1 cellular context compared by ENCODE assay signal in genomic region chr4:63459329-63459728, GRCh38.
A peak's percentile ranks its signal among the peaks of the same experiment; 100 is the strongest.
TF ChIP-seq lines count a peak whose summit lies in the region.

No MANE protein-coding gene starts in this region.

TF ChIP-seq in GM12878, 131 proteins besides CTCF, POLR2A, EP300 and RAD21 (continued from another document):
- no peak for TF ChIP-seq REST (IDR thresholded peaks at IDR 0.05; ENCODE audit: low read depth, low read length)
- TF ChIP-seq E4F1 (IDR thresholded peaks at IDR 0.05; ENCODE audit: borderline replicate concordance, partially characterized antibody): no peak
- TF ChIP-seq ETV6 (conservative IDR thresholded peaks at IDR 0.05 in 1 of 2, IDR thresholded peaks at IDR 0.05 in 1 of 2; ENCODE audit: borderline replicate concordance in 1 of 2, low read depth in 1 of 2): peak in 1 of 2 experiments; percentile 59; a peak in 1 of 4 replicates
- no peak for TF ChIP-seq JUND (IDR thresholded peaks at IDR 0.05; ENCODE audit: low read depth, low read length)
- no peak for TF ChIP-seq POLR2AphosphoS2 (IDR thresholded peaks at IDR 0.05; ENCODE audit: low read depth, low read length)
- 0 out of 2 replicates have a peak, but pooled peaks have one; percentile 45 for TF ChIP-seq DPF2 (IDR thresholded peaks at IDR 0.05)
- TF ChIP-seq IKZF1 (conservative IDR thresholded peaks at IDR 0.05): peak; percentile 71
- TF ChIP-seq MTA2 (IDR thresholded peaks at IDR 0.05; ENCODE audit: low read depth): peak; percentile 67
- peak; percentile 16; the same call in 1 of the 2 replicates for TF ChIP-seq ZNF24 (IDR thresholded peaks at IDR 0.05)
- TF ChIP-seq NFXL1 (IDR thresholded peaks at IDR 0.05; ENCODE audit: borderline replicate concordance): no peak
